ENCODE assay signal across 2 cellular contexts in the genomic region with DNA sequence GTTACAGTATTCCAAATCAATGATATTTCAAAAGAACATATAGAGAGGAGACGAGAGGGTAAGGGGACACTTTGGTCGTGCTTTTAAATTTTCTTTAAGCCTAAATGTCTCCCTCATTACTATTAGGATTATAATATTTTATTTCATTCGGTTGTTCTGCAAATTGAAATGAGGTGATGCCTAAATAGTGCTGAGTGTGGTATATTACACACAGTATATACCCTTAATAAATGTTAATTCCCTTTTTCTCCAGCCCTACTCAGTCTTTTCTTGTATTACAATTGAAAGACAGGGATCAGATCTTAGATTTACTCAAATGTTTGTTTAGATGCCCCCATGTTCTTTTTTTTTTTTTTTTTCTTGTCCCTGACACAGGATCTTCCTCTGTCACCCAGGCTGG.
A peak's percentile ranks its signal among the peaks of the same experiment; 100 is the strongest.
TF ChIP-seq lines count a peak whose summit lies in the region.

No MANE protein-coding gene starts in this region.

TF ChIP-seq in HepG2, 621 proteins besides CTCF, POLR2A, EP300 and RAD21:
- TF ChIP-seq ZNF136 (CRISPR knock-in tag; IDR thresholded peaks at IDR 0.05; ENCODE audit: low read depth) (no peak), MAFK (conservative IDR thresholded peaks at IDR 0.05 in 1 of 2, IDR thresholded peaks at IDR 0.05 in 1 of 2; ENCODE audit: low read length in 2 of 2) (peak; percentile 37 to 72; a peak in 3 of 4 replicates), MAFF (IDR thresholded peaks at IDR 0.05; ENCODE audit: low read depth, low read length) (0 out of 2 replicates have a peak, but pooled peaks have one; percentile 31)

TF ChIP-seq in IMR-90, 13 proteins besides CTCF, POLR2A, EP300 and RAD21:
- TF ChIP-seq MAFK (IDR thresholded peaks at IDR 0.05; ENCODE audit: low read depth, low read length): peak; percentile 55; the same call in 1 of the 2 replicates
- no peak for TF ChIP-seq BHLHE40 (IDR thresholded peaks at IDR 0.05; ENCODE audit: low read depth, low read length)
- no peak for TF ChIP-seq MAZ (IDR thresholded peaks at IDR 0.05; ENCODE audit: borderline replicate concordance, low read depth, low read length)
